In the genomic region with DNA sequence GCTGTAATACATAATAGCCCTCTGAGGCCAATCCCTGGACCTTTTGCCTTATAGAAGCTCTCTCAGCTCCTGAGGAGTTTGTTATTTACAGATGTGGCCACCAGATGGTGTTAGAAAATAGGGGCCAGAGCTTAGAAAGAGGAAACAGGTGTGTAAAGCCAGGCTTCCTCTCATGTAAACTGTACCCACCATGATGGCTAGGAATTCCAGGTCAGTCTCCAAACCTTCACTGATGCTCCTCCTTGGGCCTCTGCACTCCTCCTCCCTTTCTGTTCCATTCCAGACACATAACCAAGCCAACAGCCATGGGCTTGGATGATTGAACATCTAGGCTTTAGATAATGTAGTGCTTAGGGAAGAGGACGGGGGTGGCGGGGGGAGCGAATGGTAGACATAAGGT, we compare ENCODE assay signal across 9 cellular contexts. TPM values are rescaled to one million over a fixed set of nuclear protein-coding genes. Genes with fewer than 3 reads are reported as not detected.
A peak's percentile ranks its signal among the peaks of the same experiment; 100 is the strongest.
DNase-seq lines count a peak whose midpoint lies in the region; FAIRE-seq and TF ChIP-seq lines count a peak whose summit lies in the region.
"Had no signal": no experiment of that assay in that cellular context is flagged by ENCODE, and none has a peak within 500 bp of the region (broad histone marks: within the 10 kb centered on the region; RNA-seq: fewer than 3 reads in every experiment).

No MANE protein-coding gene starts in this region.

- POLR2A ChIA-PET in CD4-positive, alpha-beta memory T cell (lab: Charles Lee; ENCODE audit: partially characterized antibody), result interaction anchor here (0.7 to 1.1 kb wide), 3 partner anchors 26 to 336 kb away, joined by 3 to 4 read pairs (median 3); a partner anchor contains a TSS

- peaks cover 5 to 8% (median 6%) of the 10 kb centered on the region in 4 donors for H3K4me1 Mint-ChIP-seq in CD4-positive, alpha-beta memory T cell
- H3K4me1 Mint-ChIP-seq in brain, result peaks cover 16% of the 10 kb centered on the region

- no peaks in the 10 kb centered on the region for H3K9me3 Mint-ChIP-seq in CD4-positive, alpha-beta memory T cell
- H3K9me3 Mint-ChIP-seq in brain, result no peaks in the 10 kb centered on the region
- H3K9me3 Mint-ChIP-seq: IgD-negative memory B cell had no signal

- no peak overlapping the region for H3K4me3 ChIP-seq in CD4-positive, alpha-beta memory T cell (ENCODE audit: low read length in 2 of 2)
- no peak overlapping the region for H3K4me3 ChIP-seq in kidney (ENCODE audit: low read length in 2 of 2)
- no peak overlapping the region for H3K4me3 ChIP-seq in tibial nerve

- H3K9me3 ChIP-seq in CD4-positive, alpha-beta memory T cell (ENCODE audit: control insufficient read depth in 1 of 2, low read length in 2 of 2), result no peaks in the 10 kb centered on the region
- H3K9me3 ChIP-seq in kidney (ENCODE audit: control insufficient read depth in 1 of 2, low read length in 2 of 2) (no peaks in the 10 kb centered on the region), tibial nerve (no peaks in the 10 kb centered on the region)

- peaks cover 10 to 11% of the 10 kb centered on the region in 2 donors for H3K36me3 Mint-ChIP-seq in CD4-positive, alpha-beta memory T cell
- H3K36me3 Mint-ChIP-seq in brain, result peaks cover 29% of the 10 kb centered on the region

- H3K27me3 ChIP-seq in CD4-positive, alpha-beta memory T cell (ENCODE audit: insufficient read depth, low read length), result no peaks in the 10 kb centered on the region
- no peaks in the 10 kb centered on the region for H3K27me3 ChIP-seq in tibial nerve

- no peaks in the 10 kb centered on the region for H3K4me1 ChIP-seq in CD4-positive, alpha-beta memory T cell (ENCODE audit: insufficient read depth, low read length)
- no peaks in the 10 kb centered on the region for H3K4me1 ChIP-seq in kidney (ENCODE audit: control insufficient read depth in 1 of 2, insufficient read depth in 1 of 2, low read depth in 1 of 2, low read length in 2 of 2)
- peaks cover 0 to 20% (median 4%) of the 10 kb centered on the region in 4 donors for H3K4me1 ChIP-seq in tibial nerve

- TF ChIP-seq POLR2A in tibial nerve (IDR thresholded peaks at IDR 0.05), result no peak

- no peak overlapping the region for H3K27ac ChIP-seq in CD4-positive, alpha-beta memory T cell (ENCODE audit: low read depth, low read length)
- no peak overlapping the region for H3K27ac ChIP-seq in kidney (ENCODE audit: low read depth in 2 of 2, low read length in 2 of 2)
- no peak overlapping the region for H3K27ac ChIP-seq in tibial nerve

- CTCF ChIA-PET in CD4-positive, alpha-beta memory T cell (lab: Charles Lee; ENCODE audit: partially characterized antibody), result interaction anchor here (1.1 to 4.7 kb wide), 8 partner anchors 12 to 339 kb away, joined by 3 to 37 read pairs (median 4); no protein-coding TSS in a partner anchor

- H3K36me3 ChIP-seq in CD4-positive, alpha-beta memory T cell (ENCODE audit: insufficient read depth, low read length), result no peaks in the 10 kb centered on the region
- H3K36me3 ChIP-seq in kidney (ENCODE audit: control insufficient read depth in 1 of 2, insufficient read depth in 2 of 2, low read length in 2 of 2) (peaks cover 6 to 7% of the 10 kb centered on the region in 2 donors), tibial nerve (peaks cover 0 to 30% (median 0%) of the 10 kb centered on the region in 3 donors)

- peak in 3 of 5 donors; percentile 9 to 32 (median 13) for DNase-seq in CD4-positive, alpha-beta memory T cell
- peak; percentile 61 for DNase-seq in GM19240 (ENCODE audit: insufficient read length, low spot score)
- DNase-seq in HuH-7 (ENCODE audit: low spot score), result peak; percentile 55
- peak; percentile 15 for DNase-seq in NCI-H82 treated with DMSO at 0.1 percent for 48 hours (lab: John Stamatoyannopoulos, UW; ENCODE audit: unreplicated experiment)
- no peak for DNase-seq in kidney
- peak in 1 of 2 donors; percentile 63 for DNase-seq in tibial nerve (ENCODE audit: low spot score in 2 of 2)
- DNase-seq in NCI-H1048 (lab: John Stamatoyannopoulos, UW), result no peak

- peak; percentile 69 to 72 for TF ChIP-seq CTCF in brain (conservative IDR thresholded peaks at IDR 0.05)
- TF ChIP-seq CTCF in kidney (IDR thresholded peaks at IDR 0.05; ENCODE audit: borderline replicate concordance, extremely low read depth, insufficient read depth), result peak; percentile 45
- TF ChIP-seq CTCF in tibial nerve (IDR thresholded peaks at IDR 0.05), result peak; percentile 24 to 80 (median 46)

- H3K27ac Mint-ChIP-seq in CD4-positive, alpha-beta memory T cell, result no peak overlapping the region
- peak overlapping the region in 1 of 5 experiments; percentile 57 for H3K27ac Mint-ChIP-seq in brain

- no peaks in the 10 kb centered on the region for H3K27me3 Mint-ChIP-seq in CD4-positive, alpha-beta memory T cell
- no peaks in the 10 kb centered on the region for H3K27me3 Mint-ChIP-seq in brain
- H3K27me3 Mint-ChIP-seq: IgD-negative memory B cell had no signal

- no peak overlapping the region for H3K9ac ChIP-seq in kidney (ENCODE audit: low read length in 2 of 2)

- FAIRE-seq in kidney (lab: Jason Lieb, UNC), result no peak

- 91 to 92% methylated on average over 3 of the region's 3 CpGs for WGBS in tibial nerve, 2 donors

- H3K4me3 Mint-ChIP-seq in CD4-positive, alpha-beta memory T cell, result no peak overlapping the region
- no peak overlapping the region for H3K4me3 Mint-ChIP-seq in brain

- intact Hi-C loops in CD4-positive, alpha-beta memory T cell (cut with micrococcal nuclease), result loop anchor here (1.0 kb wide), 1 partner anchor 336 kb away; no protein-coding TSS in a partner anchor
- intact Hi-C loops in kidney (cut with DNase I), result loop anchor here (10.0 kb wide), 2 partner anchors 196 to 336 kb away; no protein-coding TSS in a partner anchor

- TF ChIP-seq EP300 in tibial nerve (IDR thresholded peaks at IDR 0.05), result peak in 1 of 2 donors; percentile 32

RNA-seq across cellular contexts. Expression of a gene that starts 39.7 kb away (rescaled TPM):
- total RNA-seq in CD4-positive, alpha-beta memory T cell, result 10 to 100 TPM; 12.4 to 14.3 TPM
- 1 to 10 TPM in 1 of 2 donors, under 1 TPM in 1; 0.11 to 1.2 TPM for polyA plus RNA-seq in CD4-positive, alpha-beta memory T cell
- polyA plus RNA-seq in brain (ENCODE audit: insufficient read depth, low read depth, low replicate concordance), result 5.4 TPM
- 7.7 TPM for total RNA-seq in kidney
- 4.0 TPM for polyA plus RNA-seq in kidney (ENCODE audit: insufficient read depth, low read depth, low replicate concordance)
- total RNA-seq in tibial nerve, result 10 to 100 TPM; 10.9 to 23.1 (median 12.6) TPM

RNA-seq across cellular contexts. Expression of a gene that starts 40.0 kb away (rescaled TPM):
- 1 to 10 TPM; 8.0 to 8.6 TPM for total RNA-seq in CD4-positive, alpha-beta memory T cell
- 1 to 10 TPM in 1 of 2 donors, under 1 TPM in 1; 0.88 to 2.6 TPM for polyA plus RNA-seq in CD4-positive, alpha-beta memory T cell
- polyA plus RNA-seq in brain (ENCODE audit: insufficient read depth, low read depth, low replicate concordance), result 14.5 TPM
- total RNA-seq in kidney, result 7.9 TPM
- polyA plus RNA-seq in kidney (ENCODE audit: insufficient read depth, low read depth, low replicate concordance), result 6.0 TPM
- total RNA-seq in tibial nerve, result 10 to 100 TPM in 1 of 4 donors, 1 to 10 TPM in 3; 6.6 to 20.4 (median 8.7) TPM

Comparison
In these comparisons a context has a peak if more than half of its experiments do, and no peak if none do; other contexts are left out.
1. DNase-seq: peak in CD4-positive, alpha-beta memory T cell (3 of 5), GM19240 (single experiment), HuH-7 (single experiment) and NCI-H82 treated with DMSO at 0.1 percent for 48 hours (single experiment); none in kidney (single experiment) and NCI-H1048 (single experiment).
2. Peak in every context shown above with its lines, with median percentiles within 50 percentile points of each other: CTCF ChIP-seq.